10 cellular contexts compared by ENCODE assay signal in the genomic region with DNA sequence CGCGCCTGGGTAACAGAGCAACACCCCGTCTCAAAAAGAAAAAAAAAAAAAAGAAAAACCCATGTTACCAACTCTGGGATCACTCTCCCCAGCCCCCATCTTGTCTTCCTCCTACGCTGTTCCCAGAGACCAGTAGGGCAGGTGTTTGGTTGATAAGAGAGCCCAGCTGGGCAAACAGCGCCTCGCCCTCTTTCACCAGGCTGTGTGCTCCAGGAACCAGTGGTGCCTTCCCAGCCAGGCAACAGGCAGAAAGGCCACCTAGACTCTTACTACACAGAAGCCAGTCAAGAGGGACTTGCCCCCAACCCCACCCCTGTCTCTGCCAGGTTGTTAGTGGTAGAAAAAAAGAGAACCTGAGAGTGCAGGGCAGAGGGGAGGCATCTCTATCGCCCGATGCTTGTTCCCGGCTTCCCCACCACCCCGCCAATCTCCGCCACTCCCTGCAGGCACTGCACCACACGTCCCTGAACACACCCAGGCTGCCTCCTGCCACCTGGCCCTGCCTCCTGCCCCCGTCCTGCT. TPM values are rescaled to one million over a fixed set of nuclear protein-coding genes. Genes with fewer than 3 reads are reported as not detected.
A peak's percentile ranks its signal among the peaks of the same experiment; 100 is the strongest.
DNase-seq lines count a peak whose midpoint lies in the region; ATAC-seq and TF ChIP-seq lines count a peak whose summit lies in the region.
"Had no signal": no experiment of that assay in that cellular context is flagged by ENCODE, and none has a peak within 500 bp of the region (broad histone marks: within the 10 kb centered on the region; RNA-seq: fewer than 3 reads in every experiment).

No MANE protein-coding gene starts in this region.

- intact Hi-C loops in activated naive CD4-positive, alpha-beta T cell treated with anti-CD3 and anti-CD28 coated beads for 36 hours (cut with micrococcal nuclease) = no loop called here
- intact Hi-C loops in stomach (cut with DNase I; ENCODE audit: low total_unique reads) = no loop called here

- no peak overlapping the region for H3K4me3 Mint-ChIP-seq in activated naive CD4-positive, alpha-beta T cell treated with anti-CD3 and anti-CD28 coated beads for 36 hours
- H3K4me3 Mint-ChIP-seq in effector memory CD8-positive, alpha-beta T cell = peak overlapping the region in 1 of 2 donors; percentile 44
- H3K4me3 Mint-ChIP-seq: HFFc6 had no signal

- H3K36me3 Mint-ChIP-seq in activated naive CD4-positive, alpha-beta T cell treated with anti-CD3 and anti-CD28 coated beads for 36 hours (ENCODE audit: low read depth) = peaks cover 12% of the 10 kb centered on the region
- H3K36me3 Mint-ChIP-seq in effector memory CD8-positive, alpha-beta T cell (ENCODE audit: insufficient read depth) = peaks cover 99% of the 10 kb centered on the region

- H3K4me1 ChIP-seq in stomach = peaks cover 69 to 90% (median 75%) of the 10 kb centered on the region in 4 donors

- ATAC-seq in effector memory CD8-positive, alpha-beta T cell (replicated peaks) = no peak
- ATAC-seq in GM21528 (IDR thresholded peaks at IDR 0.05; ENCODE audit: low FRiP score, unreplicated experiment) (no peak), HG02970 (IDR thresholded peaks at IDR 0.05; ENCODE audit: low FRiP score, unreplicated experiment) (no peak)

- CTCF ChIA-PET in activated naive CD4-positive, alpha-beta T cell treated with anti-CD3 and anti-CD28 coated beads for 36 hours (lab: Charles Lee) = no interaction called here

- peaks cover 33 to 60% (median 35%) of the 10 kb centered on the region in 4 donors for H3K36me3 ChIP-seq in stomach

- peak in 1 of 7 experiments; percentile 13 for TF ChIP-seq CTCF in stomach (IDR thresholded peaks at IDR 0.05)

- TF ChIP-seq EP300 in stomach (IDR thresholded peaks at IDR 0.05) = no peak

- H3K27ac ChIP-seq in stomach = peak overlapping the region; percentile 84 to 95 (median 85)

- no peaks in the 10 kb centered on the region for H3K27me3 ChIP-seq in stomach

- 31 to 55% (median 47%) methylated on average over 13 of the region's 13 CpGs for WGBS in stomach, 5 donors

- peaks cover 2% of the 10 kb centered on the region for H3K4me1 Mint-ChIP-seq in activated naive CD4-positive, alpha-beta T cell treated with anti-CD3 and anti-CD28 coated beads for 36 hours (ENCODE audit: low read depth)
- peaks cover 45 to 49% of the 10 kb centered on the region in 2 donors for H3K4me1 Mint-ChIP-seq in effector memory CD8-positive, alpha-beta T cell (ENCODE audit: low read depth in 2 of 2)

- H3K9me3 Mint-ChIP-seq in activated naive CD4-positive, alpha-beta T cell treated with anti-CD3 and anti-CD28 coated beads for 36 hours = no peaks in the 10 kb centered on the region
- H3K9me3 Mint-ChIP-seq in effector memory CD8-positive, alpha-beta T cell = no peaks in the 10 kb centered on the region
- H3K9me3 Mint-ChIP-seq: HFFc6 had no signal

- no peaks in the 10 kb centered on the region for H3K9me3 ChIP-seq in stomach

- no peak for DNase-seq in activated naive CD4-positive, alpha-beta T cell treated with anti-CD3 and anti-CD28 coated beads for 36 hours
- no peak for DNase-seq in activated naive CD4-positive, alpha-beta T cell treated with anti-CD3 and anti-CD28 coated beads, Interleukin-2, amount 50 U/mL, for 16 hours
- DNase-seq in NCI-H2196 treated with DMSO at 0.1 percent for 48 hours (lab: John Stamatoyannopoulos, UW; ENCODE audit: unreplicated experiment) (peak; percentile 94), stomach (peak; percentile 91), NCI-H2227 (lab: John Stamatoyannopoulos, UW; ENCODE audit: unreplicated experiment) (no peak)
- DNase-seq in effector memory CD8-positive, alpha-beta T cell = no peak
- DNase-seq: HFFc6, right cardiac atrium had no signal

- no peaks in the 10 kb centered on the region for H3K27me3 Mint-ChIP-seq in activated naive CD4-positive, alpha-beta T cell treated with anti-CD3 and anti-CD28 coated beads for 36 hours (ENCODE audit: low read depth)
- H3K27me3 Mint-ChIP-seq in effector memory CD8-positive, alpha-beta T cell = no peaks in the 10 kb centered on the region

- no peak for TF ChIP-seq POLR2A in stomach (IDR thresholded peaks at IDR 0.05)

- no peak overlapping the region for H3K4me3 ChIP-seq in stomach

- H3K27ac Mint-ChIP-seq in activated naive CD4-positive, alpha-beta T cell treated with anti-CD3 and anti-CD28 coated beads for 36 hours = peak overlapping the region; percentile 36
- H3K27ac Mint-ChIP-seq in effector memory CD8-positive, alpha-beta T cell = peak overlapping the region; percentile 74 to 97

RNA-seq across cellular contexts. Expression of gene CTRC, which starts 14.0 kb away (rescaled TPM):
- total RNA-seq in activated naive CD4-positive, alpha-beta T cell treated with anti-CD3 and anti-CD28 coated beads for 36 hours = not detected
- not detected for total RNA-seq in stomach
- polyA plus RNA-seq in stomach = 1 to 10 TPM in 2 of 3 donors, under 1 TPM in 1; 0.88 to 9.8 (median 3.2) TPM
- total RNA-seq: HFFc6 had no signal
- polyA plus RNA-seq: right cardiac atrium had no signal

RNA-seq across cellular contexts. Expression of gene EFHD2, which starts 14.5 kb away (rescaled TPM):
- 10 to 100 TPM; 35.0 to 36.0 TPM for total RNA-seq in activated naive CD4-positive, alpha-beta T cell treated with anti-CD3 and anti-CD28 coated beads for 36 hours
- 100 to 1,000 TPM in 2 of 5 donors, 10 to 100 TPM in 3; 36.2 to 191 (median 67.0) TPM for total RNA-seq in stomach
- 100 to 1,000 TPM in 2 of 3 donors, 10 to 100 TPM in 1; 64.5 to 169 (median 101) TPM for polyA plus RNA-seq in stomach

RNA-seq across cellular contexts. Expression of gene CELA2A, which starts 32.3 kb away (rescaled TPM):
- total RNA-seq in activated naive CD4-positive, alpha-beta T cell treated with anti-CD3 and anti-CD28 coated beads for 36 hours = not detected
- under 1 TPM in 1 of 5 donors, not detected in 4; 0.55 TPM for total RNA-seq in stomach
- polyA plus RNA-seq in stomach = 1 to 10 TPM in 2 of 3 donors, under 1 TPM in 1; 0.43 to 3.1 (median 1.6) TPM
- total RNA-seq: HFFc6, right cardiac atrium had no signal
- polyA plus RNA-seq: right cardiac atrium had no signal

RNA-seq across cellular contexts. Expression of gene CELA2B, which starts 51.7 kb away (rescaled TPM):
- total RNA-seq in activated naive CD4-positive, alpha-beta T cell treated with anti-CD3 and anti-CD28 coated beads for 36 hours = not detected
- total RNA-seq in stomach = not detected
- not detected for polyA plus RNA-seq in stomach
- total RNA-seq: HFFc6, right cardiac atrium had no signal
- polyA plus RNA-seq: right cardiac atrium had no signal

Comparison
In these comparisons a context has a peak if more than half of its experiments do, and no peak if none do; other contexts are left out.
1. DNase-seq: peak in NCI-H2196 treated with DMSO at 0.1 percent for 48 hours (single experiment) and stomach (single experiment); none in activated naive CD4-positive, alpha-beta T cell treated with anti-CD3 and anti-CD28 coated beads for 36 hours (single experiment), activated naive CD4-positive, alpha-beta T cell treated with anti-CD3 and anti-CD28 coated beads, Interleukin-2, amount 50 U/mL, for 16 hours (single experiment), effector memory CD8-positive, alpha-beta T cell (0 of 3) and NCI-H2227 (single experiment).